Comparison of ENCODE assay signal across 18 cellular contexts in the genomic region with DNA sequence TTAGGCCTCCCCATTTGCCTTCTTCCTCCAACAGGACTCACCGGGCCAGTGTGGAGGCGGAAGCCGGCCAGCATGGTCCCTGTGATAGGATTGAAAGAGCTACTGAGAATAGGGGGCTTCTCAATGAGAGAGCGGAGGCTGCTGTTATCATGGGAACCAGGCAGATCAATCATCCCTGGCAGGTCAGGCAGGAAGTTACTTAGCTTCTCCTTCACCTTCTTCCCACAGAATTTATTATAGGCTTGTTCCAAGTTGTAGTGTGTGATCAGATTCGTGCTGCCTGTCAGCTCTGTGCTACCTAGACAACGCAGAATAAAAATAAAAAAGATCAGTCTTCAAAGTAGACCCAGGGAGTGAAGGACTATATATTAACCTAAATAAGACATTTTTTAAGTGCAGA. TPM values are rescaled to one million over a fixed set of nuclear protein-coding genes. Genes with fewer than 3 reads are reported as not detected.
DNase-seq lines count a peak whose midpoint lies in the region; ATAC-seq and TF ChIP-seq lines count a peak whose summit lies in the region.
"Had no signal": no experiment of that assay in that cellular context is flagged by ENCODE, and none has a peak within 500 bp of the region (broad histone marks: within the 10 kb centered on the region; RNA-seq: fewer than 3 reads in every experiment).

No MANE protein-coding gene starts in this region.

- H2AFZ ChIP-seq in IMR-90 (replicated peaks; ENCODE audit: low read length, poor library complexity), result no peak overlapping the region

- H3K9me3 ChIP-seq in IMR-90 (ENCODE audit: control insufficient read depth, insufficient read depth, low read length) (no peaks in the 10 kb centered on the region), transverse colon (no peaks in the 10 kb centered on the region)
- H3K9me3 ChIP-seq: A549 had no signal

- POLR2A ChIA-PET in IMR-90 (lab: Charles Lee; ENCODE audit: unreplicated experiment), result no interaction called here

- H3K36me3 ChIP-seq in IMR-90 (ENCODE audit: control insufficient read depth, insufficient read depth, low read length), result peaks cover 31% of the 10 kb centered on the region
- peaks cover 0 to 31% (median 14%) of the 10 kb centered on the region in 4 donors for H3K36me3 ChIP-seq in transverse colon

- H2BK20ac ChIP-seq in IMR-90 (ENCODE audit: low read depth, low read length), result no peak overlapping the region

- H3K79me1 ChIP-seq in IMR-90 (ENCODE audit: low read depth in 1 of 2, low read length in 2 of 2), result peaks cover 20 to 38% of the 10 kb centered on the region in 2 experiments

- no peak overlapping the region for H2BK15ac ChIP-seq in IMR-90 (ENCODE audit: low read depth, low read length)

- H2AK5ac ChIP-seq in IMR-90 (ENCODE audit: low read depth, low read length), result no peak overlapping the region

- H3K4me3 ChIP-seq in IMR-90 (ENCODE audit: insufficient read depth, low read depth, low read length) (no peak overlapping the region), transverse colon (no peak overlapping the region)
- H3K4me3 ChIP-seq: A549 had no signal

- dilution Hi-C loops in IMR-90 (cut with HindIII; ENCODE audit: low sequenced_read_pairs, unreplicated experiment), result no loop called here

- no peak overlapping the region for H3K18ac ChIP-seq in IMR-90 (ENCODE audit: low read depth, low read length)

- peaks cover 22% of the 10 kb centered on the region for H3K4me1 Mint-ChIP-seq in activated T-cell treated with anti-CD3 and anti-CD28 coated beads, Interleukin-2, amount 50 U/mL, for 72 hours (ENCODE audit: low read depth)
- H3K4me1 Mint-ChIP-seq in chondrocyte (ENCODE audit: low read depth), result peaks cover 8% of the 10 kb centered on the region

- intact Hi-C loops in IMR-90 (cut with micrococcal nuclease) (no loop called here), transverse colon (cut with DNase I; ENCODE audit: low total_unique reads) (no loop called here)

- peak overlapping the region; percentile 40 for H2AK9ac ChIP-seq in IMR-90 (replicated peaks; ENCODE audit: low read depth, low read length, poor library complexity)

- H3K23ac ChIP-seq in IMR-90 (ENCODE audit: low read depth, low read length), result no peak overlapping the region

- ATAC-seq in activated T-cell treated with anti-CD3 and anti-CD28 coated beads, Interleukin-2, amount 50 U/mL, for 72 hours (replicated peaks in 1 of 2), result no peak
- ATAC-seq in IMR-90 (ENCODE audit: low read depth), result no peak

- H4K5ac ChIP-seq in IMR-90 (ENCODE audit: low read depth, low read length), result no peak overlapping the region

- no peak overlapping the region for H3K14ac ChIP-seq in IMR-90 (replicated peaks; ENCODE audit: low read depth, low read length)

- peaks cover 2 to 5% of the 10 kb centered on the region in 2 donors for H3K36me3 Mint-ChIP-seq in activated T-cell treated with anti-CD3 and anti-CD28 coated beads, Interleukin-2, amount 50 U/mL, for 72 hours (ENCODE audit: insufficient read depth in 2 of 2)
- peaks cover 19% of the 10 kb centered on the region for H3K36me3 Mint-ChIP-seq in chondrocyte (ENCODE audit: low read depth)

- H3K4me1 ChIP-seq in IMR-90 (ENCODE audit: control insufficient read depth, insufficient read depth, low read length) (no peaks in the 10 kb centered on the region; the same call in 1 of the 2 replicates), transverse colon (peaks cover 0 to under 1% (median 0%) of the 10 kb centered on the region in 4 donors)

- no peaks in the 10 kb centered on the region for H3K27me3 Mint-ChIP-seq in activated T-cell treated with anti-CD3 and anti-CD28 coated beads, Interleukin-2, amount 50 U/mL, for 72 hours (ENCODE audit: low read depth)
- H3K27me3 Mint-ChIP-seq in chondrocyte (ENCODE audit: low read depth), result no peaks in the 10 kb centered on the region

- TF ChIP-seq RAD21 in IMR-90 (IDR thresholded peaks at IDR 0.05; ENCODE audit: low read length), result no peak

- H2BK120ac ChIP-seq in IMR-90 (ENCODE audit: low read depth, low read length), result no peak overlapping the region

- H3K56ac ChIP-seq in IMR-90 (ENCODE audit: extremely low read depth, insufficient read depth, low read length), result no peak overlapping the region

- peak overlapping the region; percentile 54 for H3K27ac Mint-ChIP-seq in activated T-cell treated with anti-CD3 and anti-CD28 coated beads, Interleukin-2, amount 50 U/mL, for 72 hours
- H3K27ac Mint-ChIP-seq in chondrocyte (ENCODE audit: unreplicated experiment), result peak overlapping the region; percentile 15

- no peak for TF ChIP-seq CTCF in IMR-90 (conservative IDR thresholded peaks at IDR 0.05; ENCODE audit: low read depth, low read length)
- TF ChIP-seq CTCF in chondrocyte (IDR thresholded peaks at IDR 0.05), result no peak
- no peak for TF ChIP-seq CTCF in transverse colon (IDR thresholded peaks at IDR 0.05)

- H3K9me3 Mint-ChIP-seq in activated T-cell treated with anti-CD3 and anti-CD28 coated beads, Interleukin-2, amount 50 U/mL, for 72 hours, result no peaks in the 10 kb centered on the region
- H3K9me3 Mint-ChIP-seq in chondrocyte (ENCODE audit: low read depth), result no peaks in the 10 kb centered on the region

- in situ Hi-C loops in IMR-90 (cut with MboI; ENCODE audit: low sequenced_read_pairs), result no loop called here
- in situ Hi-C loops in transverse colon (cut with MboI; ENCODE audit: low pct_ligation_motif_present in 1 of 4, low pct_unique_long_range_greater_than_20kb in 1 of 4, low sequenced_read_pairs in 3 of 4), result no loop called here

- H3K27me3 ChIP-seq in IMR-90 (ENCODE audit: control insufficient read depth, insufficient read depth, low read length) (no peaks in the 10 kb centered on the region), transverse colon (no peaks in the 10 kb centered on the region)

- no peak overlapping the region for H2BK5ac ChIP-seq in IMR-90 (ENCODE audit: low read depth, low read length, poor library complexity, severe bottlenecking)

- CTCF ChIA-PET in IMR-90 (lab: Yijun Ruan, JAX), result no interaction called here

- H4K8ac ChIP-seq in IMR-90 (ENCODE audit: low read depth in 2 of 2, low read length in 2 of 2), result no peak overlapping the region

- no peaks in the 10 kb centered on the region for H3K9me1 ChIP-seq in IMR-90 (ENCODE audit: insufficient read depth, low read length)

- 0 out of 2 replicates have a peak, but pooled peaks cover 3% of the 10 kb centered on the region for H4K20me1 ChIP-seq in IMR-90 (ENCODE audit: insufficient read depth, low read length)

- no peak overlapping the region for H3K4me2 ChIP-seq in IMR-90 (ENCODE audit: low read depth, low read length)
- H3K4me2 ChIP-seq: A549 had no signal

- no peak for TF ChIP-seq EP300 in transverse colon (IDR thresholded peaks at IDR 0.05; ENCODE audit: low read depth)

- DNase-seq in activated T-cell treated with anti-CD3 and anti-CD28 coated beads, Interleukin-2, amount 50 U/mL, for 72 hours, result no peak
- no peak for DNase-seq in activated T-cell treated with anti-CD3 and anti-CD28 coated beads, Interleukin-2, amount 50 U/mL, for 48 hours
- DNase-seq in IMR-90, result no peak
- no peak for DNase-seq in chondrocyte (ENCODE audit: low spot score)
- DNase-seq in putamen (ENCODE audit: low spot score), result peak; percentile 57
- no peak for DNase-seq in transverse colon
- DNase-seq in iPS-NIHi7 (ENCODE audit: extremely low spot score), result no peak
- no peak for DNase-seq in H4 (ENCODE audit: low spot score)
- DNase-seq: GF-D8, NCI-H1105 treated with DMSO at 0.1 percent for 48 hours, NCI-H187, NCI-H69, RPMI8226, SIG-M5 had no signal

- no peak overlapping the region for H4K91ac ChIP-seq in IMR-90 (ENCODE audit: insufficient read depth, low read depth, low read length)

- H3K27ac ChIP-seq in IMR-90 (ENCODE audit: insufficient read depth, low read length), result no peak overlapping the region
- H3K27ac ChIP-seq in transverse colon, result no peak overlapping the region
- H3K27ac ChIP-seq: A549, C4-2B had no signal

- TF ChIP-seq POLR2A in IMR-90 (IDR thresholded peaks at IDR 0.05; ENCODE audit: low read depth, low read length), result no peak
- TF ChIP-seq POLR2A in transverse colon (IDR thresholded peaks at IDR 0.05), result no peak

- no peak overlapping the region for H3K4ac ChIP-seq in IMR-90 (ENCODE audit: low read depth, low read length)

- no peak overlapping the region for H3K4me3 Mint-ChIP-seq in activated T-cell treated with anti-CD3 and anti-CD28 coated beads, Interleukin-2, amount 50 U/mL, for 72 hours
- no peak overlapping the region for H3K4me3 Mint-ChIP-seq in chondrocyte (ENCODE audit: unreplicated experiment)

- H3K9ac ChIP-seq in IMR-90 (ENCODE audit: low read depth, low read length), result no peak overlapping the region

- no TSS peak for BruUV-seq in IMR-90 (replicated peaks; lab: Mats Ljungman, UMichigan)

- WGBS in IMR-90 (ENCODE audit: extremely low coverage in 2 of 2, insufficient read length in 1 of 2), 2 experiments, result no CpG with 5 or more reads among the region's 6 CpGs
- 87 to 100% methylated on average over 2 to 6 of the region's 6 CpGs for WGBS in transverse colon (ENCODE audit: low coverage in 1 of 2), 2 donors

RNA-seq across cellular contexts. Expression of gene MED19, which starts 7.1 kb away (rescaled TPM):
- total RNA-seq in activated T-cell treated with anti-CD3 and anti-CD28 coated beads, Interleukin-2, amount 50 U/mL, for 72 hours, result 10 to 100 TPM; 19.8 to 20.0 TPM
- 14.0 and 14.7 TPM in 2 replicates for total RNA-seq in IMR-90 (2012; rRNA removed)
- 35.0 and 40.9 TPM in 2 replicates for polyA plus RNA-seq in IMR-90 (2012; rRNA removed)
- 15.1 and 21.6 TPM in 2 replicates for polyA plus RNA-seq in IMR-90 (2012; cell fraction: cytosol; rRNA removed)
- polyA plus RNA-seq in IMR-90 (2012; cell fraction: nucleus; rRNA removed; ENCODE audit: low replicate concordance), result 14.5 and 21.7 TPM in 2 replicates
- total RNA-seq in chondrocyte, result 18.9 to 20.0 TPM (median 19.4 TPM) in 3 replicates
- total RNA-seq in transverse colon, result 10 to 100 TPM in 2 of 4 donors, 1 to 10 TPM in 2; 6.2 to 22.1 (median 12.0) TPM
- 25.3 and 29.7 TPM in 2 replicates for total RNA-seq in H4 (2014; rRNA removed; shearing (Covaris generic))

RNA-seq across cellular contexts. Expression of gene TMX2, which starts 7.5 kb away (rescaled TPM):
- total RNA-seq in activated T-cell treated with anti-CD3 and anti-CD28 coated beads, Interleukin-2, amount 50 U/mL, for 72 hours, result 10 to 100 TPM; 54.2 to 69.8 TPM
- 72.5 and 103 TPM in 2 replicates for total RNA-seq in IMR-90 (2012; rRNA removed)
- 60.3 and 70.4 TPM in 2 replicates for polyA plus RNA-seq in IMR-90 (2012; rRNA removed)
- 30.0 and 40.5 TPM in 2 replicates for polyA plus RNA-seq in IMR-90 (2012; cell fraction: cytosol; rRNA removed)
- 21.5 and 73.6 TPM in 2 replicates for polyA plus RNA-seq in IMR-90 (2012; cell fraction: nucleus; rRNA removed; ENCODE audit: low replicate concordance)
- total RNA-seq in chondrocyte, result 58.6 to 77.7 TPM (median 59.5 TPM) in 3 replicates
- total RNA-seq in transverse colon, result 10 to 100 TPM; 12.3 to 86.7 (median 49.0) TPM
- total RNA-seq in H4 (2014; rRNA removed; shearing (Covaris generic)), result 128 and 142 TPM in 2 replicates

RNA-seq across cellular contexts. Expression of gene SELENOH, which starts 36.4 kb away (rescaled TPM):
- 100 to 1,000 TPM; 147 to 162 TPM for total RNA-seq in activated T-cell treated with anti-CD3 and anti-CD28 coated beads, Interleukin-2, amount 50 U/mL, for 72 hours
- total RNA-seq in IMR-90 (2012; rRNA removed) (40.3 and 48.9 TPM in 2 replicates), chondrocyte (84.4 to 92.1 TPM (median 87.3 TPM) in 3 replicates), transverse colon (100 to 1,000 TPM in 2 of 4 donors, 10 to 100 TPM in 2; 78.2 to 117 (median 102) TPM)
- polyA plus RNA-seq in IMR-90 (2012; rRNA removed), result 107 and 137 TPM in 2 replicates
- polyA plus RNA-seq in IMR-90 (2012; cell fraction: cytosol; rRNA removed), result 241 and 354 TPM in 2 replicates
- polyA plus RNA-seq in IMR-90 (2012; cell fraction: nucleus; rRNA removed; ENCODE audit: low replicate concordance), result 109 and 132 TPM in 2 replicates
- total RNA-seq in H4 (2014; rRNA removed; shearing (Covaris generic)), result 218 and 298 TPM in 2 replicates

RNA-seq across cellular contexts. Expression of gene ZDHHC5, which starts 37.0 kb away (rescaled TPM):
- total RNA-seq in activated T-cell treated with anti-CD3 and anti-CD28 coated beads, Interleukin-2, amount 50 U/mL, for 72 hours, result 10 to 100 TPM; 62.8 to 62.9 TPM
- total RNA-seq in IMR-90 (2012; rRNA removed) (19.4 and 21.4 TPM in 2 replicates), chondrocyte (57.4 to 60.3 TPM (median 59.2 TPM) in 3 replicates), transverse colon (10 to 100 TPM; 38.4 to 63.2 (median 57.6) TPM)
- 44.0 and 45.7 TPM in 2 replicates for polyA plus RNA-seq in IMR-90 (2012; rRNA removed)
- polyA plus RNA-seq in IMR-90 (2012; cell fraction: cytosol; rRNA removed), result 31.7 and 39.8 TPM in 2 replicates
- polyA plus RNA-seq in IMR-90 (2012; cell fraction: nucleus; rRNA removed; ENCODE audit: low replicate concordance), result 56.8 and 65.2 TPM in 2 replicates
- total RNA-seq in H4 (2014; rRNA removed; shearing (Covaris generic)), result 23.5 and 32.4 TPM in 2 replicates

RNA-seq across cellular contexts. Expression of gene BTBD18, which starts 46.7 kb away (rescaled TPM):
- total RNA-seq in activated T-cell treated with anti-CD3 and anti-CD28 coated beads, Interleukin-2, amount 50 U/mL, for 72 hours, result not detected
- total RNA-seq in IMR-90 (2012; rRNA removed) (not detected in 2 replicates), chondrocyte (not detected in 3 replicates), transverse colon (not detected)
- not detected in 2 replicates for polyA plus RNA-seq in IMR-90 (2012; rRNA removed)
- not detected in 2 replicates for polyA plus RNA-seq in IMR-90 (2012; cell fraction: cytosol; rRNA removed)
- not detected in 2 replicates for polyA plus RNA-seq in IMR-90 (2012; cell fraction: nucleus; rRNA removed; ENCODE audit: low replicate concordance)
- not detected in 2 replicates for total RNA-seq in H4 (2014; rRNA removed; shearing (Covaris generic))
- total RNA-seq: Daoy, HT-29 had no signal
- polyA plus RNA-seq: A549 had no signal
